16 cellular contexts compared by ENCODE assay signal in genomic region chr2:126975671-126976655, GRCh38.
"Had no signal": no experiment of that assay in that cellular context is flagged by ENCODE, and none has a peak within 500 bp of the region (broad histone marks: within the 10 kb centered on the region; RNA-seq: fewer than 3 reads in every experiment).

No MANE protein-coding gene starts in this region.

- ATAC-seq: activated T-helper 17 cell treated with anti-CD3 and anti-CD28 coated beads, Interleukin-2, amount 50 U/mL, for 72 hours; effector memory CD8-positive, alpha-beta T cell; left lobe of liver had no signal

- H3K27me3 ChIP-seq: adrenal gland, upper lobe of left lung had no signal

- DNase-seq: activated B cell treated with CpG ODN at 0.5 μM for 24 hours; activated CD4-positive, alpha-beta T cell treated with anti-CD3 and anti-CD28 coated beads, Interleukin-2, amount 10 ng/mL, durations not matched to agents 7 days and 5 days; activated naive CD4-positive, alpha-beta T cell treated with anti-CD3 and anti-CD28 coated beads, Interleukin-2, amount 10 ng/mL, durations not matched to agents 7 days and 5 days; activated T-cell treated with anti-CD3 and anti-CD28 coated beads for 4 hours; adrenal gland; central memory CD4-positive, alpha-beta T cell; cortex of kidney; effector memory CD8-positive, alpha-beta T cell; glutamatergic neuron; nephron progenitor cell; stimulated activated CD4-positive, alpha-beta T cell treated with anti-CD3 and anti-CD28 coated beads, Interleukin-15, amount 100 ng/mL, for 24 hours; stimulated activated CD4-positive, alpha-beta T cell treated with anti-CD3 and anti-CD28 coated beads, Interleukin-4, amount 100 ng/mL, for 24 hours; T-helper 1 cell had no signal

- H3K9me3 ChIP-seq: adrenal gland, upper lobe of left lung had no signal

- H3K4me3 ChIP-seq: adrenal gland, upper lobe of left lung had no signal

- H3K27ac ChIP-seq: adrenal gland, upper lobe of left lung had no signal

- H3K36me3 ChIP-seq: adrenal gland, upper lobe of left lung had no signal
